ENCODE assay signal across 8 cellular contexts in genomic region chr21:37366488-37367300, GRCh38. TPM values are rescaled to one million over a fixed set of nuclear protein-coding genes. Genes with fewer than 3 reads are reported as not detected.
DNase-seq lines count a peak whose midpoint lies in the region; ATAC-seq and TF ChIP-seq lines count a peak whose summit lies in the region.

Gene DYRK1A (plus strand): TSS chr21:37366773. CDS start chr21:37420375, 53,602 bp downstream.

- H3K9me3 ChIP-seq in Karpas-422 (ENCODE audit: low read length) (no peaks in the 10 kb centered on the region), esophagus squamous epithelium (no peaks in the 10 kb centered on the region)

- peak in 2 of 4 donors; percentile 78 to 83 for TF ChIP-seq POLR2A in esophagus squamous epithelium (IDR thresholded peaks at IDR 0.05)

- peak within 1 kb of the TSS; percentile 85 for H3K4me2 ChIP-seq in Karpas-422 (ENCODE audit: low read depth, low read length, poor library complexity, severe bottlenecking)

- WGBS in esophagus squamous epithelium, 2 donors: 0% methylated on average over 11 to 13 of the region's 89 CpGs

- H3K9ac ChIP-seq in Karpas-422 (ENCODE audit: low read length): peak within 1 kb of the TSS; percentile 92

- H3K27ac ChIP-seq in Karpas-422 (ENCODE audit: low read length) (peak within 1 kb of the TSS; percentile 82), esophagus squamous epithelium (peak within 1 kb of the TSS; percentile 100)

- peaks cover 42% of the 10 kb centered on the region for H3K4me1 ChIP-seq in Karpas-422 (ENCODE audit: low read length)
- H3K4me1 ChIP-seq in esophagus squamous epithelium: peaks cover 12 to 46% (median 26%) of the 10 kb centered on the region in 3 donors

- peak within 1 kb of the TSS; percentile 77 for H3K4me3 ChIP-seq in Karpas-422 (ENCODE audit: low read length)
- H3K4me3 ChIP-seq in esophagus squamous epithelium: peak within 1 kb of the TSS; percentile 78 to 96 (median 85)

- peaks cover 46% of the 10 kb centered on the region for H3K79me2 ChIP-seq in Karpas-422 (ENCODE audit: low read length)

- H3K9me2 ChIP-seq in Karpas-422 (replicated peaks; ENCODE audit: insufficient read depth, low read length): no peaks in the 10 kb centered on the region

- peak within 1 kb of the TSS; percentile 55; the same call in 1 of the 2 replicates for H2AFZ ChIP-seq in Karpas-422 (ENCODE audit: low read length)

- H3K27me3 ChIP-seq in Karpas-422 (ENCODE audit: low read length) (no peaks in the 10 kb centered on the region), esophagus squamous epithelium (no peaks in the 10 kb centered on the region)

- ATAC-seq in GM21825 (IDR thresholded peaks at IDR 0.05; ENCODE audit: unreplicated experiment): peak; percentile 49

- peaks cover 30% of the 10 kb centered on the region; the same call in 1 of the 2 replicates for H4K20me1 ChIP-seq in Karpas-422 (ENCODE audit: insufficient read depth, low read depth, low read length)

- DNase-seq in DMS79 treated with DMSO at 0.1 percent for 48 hours (lab: John Stamatoyannopoulos, UW): peak; percentile 95
- peak; percentile 100 for DNase-seq in Karpas-422
- DNase-seq in RKO (ENCODE audit: low spot score): peak; percentile 97
- peak; percentile 98 for DNase-seq in activated T-helper 1 cell treated with Interleukin-2 at 50 U/mL for 16 hours (ENCODE audit: low read depth)
- DNase-seq in esophagus squamous epithelium (lab: John Stamatoyannopoulos, UW): peak; percentile 97
- peak; percentile 100 for DNase-seq in myocyte (ENCODE audit: low read depth)
- DNase-seq in stimulated activated CD8-positive, alpha-beta memory T cell treated with anti-CD3 and anti-CD28 coated beads, Interleukin-7, amount 100 ng/mL, for 48 hours (ENCODE audit: extremely low read depth in 1 of 2, low read depth in 1 of 2): peak; percentile 97

- no peak for TF ChIP-seq CTCF in esophagus squamous epithelium (IDR thresholded peaks at IDR 0.05)

- intact Hi-C loops in esophagus squamous epithelium (cut with DNase I): loop anchor here (2.0 kb wide), 1 partner anchor 100 kb away; the partner anchor contains the start of gene VPS26C

- H3K36me3 ChIP-seq in Karpas-422 (ENCODE audit: insufficient read depth, low read length): no peaks in the 10 kb centered on the region
- H3K36me3 ChIP-seq in esophagus squamous epithelium: no peaks in the 10 kb centered on the region

RNA-seq across cellular contexts. Expression of gene DYRK1A, which starts in this region (rescaled TPM):
- 65.3 and 98.2 TPM in 2 replicates for total RNA-seq in Karpas-422 (2014; rRNA removed; shearing (Covaris generic); ENCODE audit: low replicate concordance)
- total RNA-seq in esophagus squamous epithelium: 10 to 100 TPM; 37.8 to 61.0 (median 45.4) TPM
- total RNA-seq in myocyte: 79.6 and 97.3 TPM in 2 replicates
- polyA plus RNA-seq in myocyte (2012): 25.9 TPM

Comparison
In these comparisons a context has a peak if more than half of its experiments do, and no peak if none do; other contexts are left out.
1. Peak in every context shown above with its lines: DNase-seq, ATAC-seq, H3K4me3 ChIP-seq and H3K27ac ChIP-seq.